8 cellular contexts compared by ENCODE assay signal in genomic region chr12:110581951-110582285, GRCh38. TPM values are rescaled to one million over a fixed set of nuclear protein-coding genes. Genes with fewer than 3 reads are reported as not detected.
A peak's percentile ranks its signal among the peaks of the same experiment; 100 is the strongest.
DNase-seq lines count a peak whose midpoint lies in the region; ATAC-seq, FAIRE-seq and TF ChIP-seq lines count a peak whose summit lies in the region.

No MANE protein-coding gene starts in this region.

- H3K36me3 ChIP-seq in keratinocyte (ENCODE audit: control insufficient read depth in 2 of 2, extremely low read depth in 1 of 2, insufficient read depth in 2 of 2, low read length in 2 of 2) (no peaks in the 10 kb centered on the region), suprapubic skin (no peaks in the 10 kb centered on the region)

- peak; percentile 43 for DNase-seq in activated CD8-positive, alpha-beta memory T cell treated with anti-CD3 and anti-CD28 coated beads, Interleukin-2, amount 10 ng/mL, durations not matched to agents 7 days and 5 days
- no peak for DNase-seq in activated CD8-positive, alpha-beta memory T cell treated with anti-CD3 and anti-CD28 coated beads for 24 hours
- no peak for DNase-seq in activated naive CD8-positive, alpha-beta T cell treated with anti-CD3 and anti-CD28 coated beads, Interleukin-2, amount 10 ng/mL, durations not matched to agents 7 days and 5 days
- DNase-seq in keratinocyte (ENCODE audit: low read depth, low spot score) (no peak), suprapubic skin (ENCODE audit: low spot score in 2 of 2) (no peak)

- peak overlapping the region; percentile 97 for H3K27ac ChIP-seq in keratinocyte (ENCODE audit: control insufficient read depth, insufficient read depth, low read length)
- peak overlapping the region; percentile 95 for H3K27ac ChIP-seq in suprapubic skin

- H3K9me3 ChIP-seq in keratinocyte (ENCODE audit: control insufficient read depth, low read depth, low read length) = no peaks in the 10 kb centered on the region
- H3K9me3 ChIP-seq in suprapubic skin = no peaks in the 10 kb centered on the region

- dilution Hi-C loops in keratinocyte (cut with MboI; ENCODE audit: extremely low pct_ligation_motif_present, low sequenced_read_pairs) = no loop called here

- H3K27ac Mint-ChIP-seq in activated CD8-positive, alpha-beta memory T cell treated with anti-CD3 and anti-CD28 coated beads, Interleukin-2, amount 10 ng/mL, durations not matched to agents 7 days and 5 days = peak overlapping the region; percentile 89
- H3K27ac Mint-ChIP-seq in activated naive CD8-positive, alpha-beta T cell treated with anti-CD3 and anti-CD28 coated beads, Interleukin-2, amount 10 ng/mL, durations not matched to agents 7 days and 5 days = peak overlapping the region; percentile 91

- CTCF ChIA-PET in activated CD8-positive, alpha-beta memory T cell treated with anti-CD3 and anti-CD28 coated beads, Interleukin-2, amount 10 ng/mL, durations not matched to agents 7 days and 5 days (lab: Charles Lee) = interaction anchor here (0.7 to 2.3 kb wide), 5 partner anchors 19 to 151 kb away, joined by 3 to 9 read pairs (median 5); no protein-coding TSS in a partner anchor

- peaks cover 48% of the 10 kb centered on the region for H3K79me2 ChIP-seq in keratinocyte (ENCODE audit: control insufficient read depth, insufficient read depth, low read length)

- H3K4me1 ChIP-seq in keratinocyte (ENCODE audit: control insufficient read depth, extremely low read depth, insufficient read depth, low read length) (peaks cover 61% of the 10 kb centered on the region), suprapubic skin (peaks cover 76% of the 10 kb centered on the region)

- H3K9me3 Mint-ChIP-seq in activated CD8-positive, alpha-beta memory T cell treated with anti-CD3 and anti-CD28 coated beads, Interleukin-2, amount 10 ng/mL, durations not matched to agents 7 days and 5 days (ENCODE audit: low read depth) = no peaks in the 10 kb centered on the region
- no peaks in the 10 kb centered on the region for H3K9me3 Mint-ChIP-seq in activated naive CD8-positive, alpha-beta T cell treated with anti-CD3 and anti-CD28 coated beads, Interleukin-2, amount 10 ng/mL, durations not matched to agents 7 days and 5 days

- no peak for TF ChIP-seq EP300 in suprapubic skin (IDR thresholded peaks at IDR 0.05)

- H3K27me3 ChIP-seq in keratinocyte (ENCODE audit: control insufficient read depth, extremely low read depth, insufficient read depth, low read length) (no peaks in the 10 kb centered on the region), suprapubic skin (no peaks in the 10 kb centered on the region)

- peak overlapping the region; percentile 99 for H3K9ac ChIP-seq in keratinocyte (ENCODE audit: control insufficient read depth, extremely low read depth, insufficient read depth, low read length)

- ATAC-seq in activated CD8-positive, alpha-beta memory T cell treated with anti-CD3 and anti-CD28 coated beads, Interleukin-2, amount 10 ng/mL, durations not matched to agents 7 days and 5 days = no peak
- ATAC-seq in activated naive CD8-positive, alpha-beta T cell treated with anti-CD3 and anti-CD28 coated beads, Interleukin-2, amount 10 ng/mL, durations not matched to agents 7 days and 5 days (ENCODE audit: low read depth) = no peak
- no peak for ATAC-seq in GM21367 (IDR thresholded peaks at IDR 0.05; ENCODE audit: unreplicated experiment)
- ATAC-seq in HG02642 (IDR thresholded peaks at IDR 0.05; ENCODE audit: poor library complexity, unreplicated experiment) = no peak
- ATAC-seq in HG03469 (IDR thresholded peaks at IDR 0.05; ENCODE audit: unreplicated experiment) = no peak

- no peak for TF ChIP-seq POLR2A in suprapubic skin (IDR thresholded peaks at IDR 0.05)

- H2AFZ ChIP-seq in keratinocyte (ENCODE audit: control insufficient read depth, low read length) = no peak overlapping the region

- peak overlapping the region; percentile 99 for H3K4me2 ChIP-seq in keratinocyte (ENCODE audit: control insufficient read depth, extremely low read depth, insufficient read depth, low read depth, low read length)

- peaks cover 11% of the 10 kb centered on the region for H4K20me1 ChIP-seq in keratinocyte (ENCODE audit: control insufficient read depth, extremely low read depth, insufficient read depth, low read length)

- H3K4me3 ChIP-seq in keratinocyte (ENCODE audit: control insufficient read depth in 2 of 3, extremely low read depth in 1 of 3, insufficient read depth in 2 of 3, low read depth in 1 of 3, low read length in 3 of 3) (peak overlapping the region; percentile 97 to 99 (median 98)), suprapubic skin (peak overlapping the region; percentile 96)

- H3K4me1 Mint-ChIP-seq in activated CD8-positive, alpha-beta memory T cell treated with anti-CD3 and anti-CD28 coated beads, Interleukin-2, amount 10 ng/mL, durations not matched to agents 7 days and 5 days = peaks cover 74% of the 10 kb centered on the region
- H3K4me1 Mint-ChIP-seq in activated naive CD8-positive, alpha-beta T cell treated with anti-CD3 and anti-CD28 coated beads, Interleukin-2, amount 10 ng/mL, durations not matched to agents 7 days and 5 days = peaks cover 63% of the 10 kb centered on the region

- H3K36me3 Mint-ChIP-seq in activated CD8-positive, alpha-beta memory T cell treated with anti-CD3 and anti-CD28 coated beads, Interleukin-2, amount 10 ng/mL, durations not matched to agents 7 days and 5 days = peaks cover 14% of the 10 kb centered on the region
- H3K36me3 Mint-ChIP-seq in activated naive CD8-positive, alpha-beta T cell treated with anti-CD3 and anti-CD28 coated beads, Interleukin-2, amount 10 ng/mL, durations not matched to agents 7 days and 5 days = peaks cover 9% of the 10 kb centered on the region

- POLR2A ChIA-PET in activated naive CD8-positive, alpha-beta T cell treated with anti-CD3 and anti-CD28 coated beads, Interleukin-2, amount 10 ng/mL, durations not matched to agents 7 days and 5 days (lab: Charles Lee) = interaction anchor here (0.9 kb wide), 1 partner anchor 80 kb away, joined by 3 read pairs; the partner anchor contains the start of genes RAD9B and VPS29

- peak overlapping the region; percentile 92 for H3K4me3 Mint-ChIP-seq in activated CD8-positive, alpha-beta memory T cell treated with anti-CD3 and anti-CD28 coated beads, Interleukin-2, amount 10 ng/mL, durations not matched to agents 7 days and 5 days
- H3K4me3 Mint-ChIP-seq in activated naive CD8-positive, alpha-beta T cell treated with anti-CD3 and anti-CD28 coated beads, Interleukin-2, amount 10 ng/mL, durations not matched to agents 7 days and 5 days = peak overlapping the region; percentile 94

- no peaks in the 10 kb centered on the region for H3K27me3 Mint-ChIP-seq in activated CD8-positive, alpha-beta memory T cell treated with anti-CD3 and anti-CD28 coated beads, Interleukin-2, amount 10 ng/mL, durations not matched to agents 7 days and 5 days
- H3K27me3 Mint-ChIP-seq in activated naive CD8-positive, alpha-beta T cell treated with anti-CD3 and anti-CD28 coated beads, Interleukin-2, amount 10 ng/mL, durations not matched to agents 7 days and 5 days = no peaks in the 10 kb centered on the region

- TF ChIP-seq CTCF in keratinocyte (optimal IDR thresholded peaks at IDR 0.05 in 1 of 3, IDR thresholded peaks at IDR 0.05 in 1 of 3, conservative IDR thresholded peaks at IDR 0.05 in 1 of 3; ENCODE audit: extremely low read depth in 1 of 3, insufficient read depth in 2 of 3, low read length in 3 of 3) (no peak), suprapubic skin (IDR thresholded peaks at IDR 0.05) (no peak)

- H3K9me1 ChIP-seq in keratinocyte (ENCODE audit: control insufficient read depth, extremely low read depth, insufficient read depth, low read length) = no peaks in the 10 kb centered on the region

- no peak for FAIRE-seq in keratinocyte (lab: Jason Lieb, UNC)

- 2% methylated on average over 7 of the region's 9 CpGs for WGBS in suprapubic skin

RNA-seq across cellular contexts. Expression of gene PPTC7, which starts 1.2 kb away (rescaled TPM):
- 10 to 100 TPM; 23.2 to 32.9 TPM for total RNA-seq in activated CD8-positive, alpha-beta memory T cell treated with anti-CD3 and anti-CD28 coated beads, Interleukin-2, amount 10 ng/mL, durations not matched to agents 7 days and 5 days
- 10 to 100 TPM; 28.3 to 30.0 TPM for total RNA-seq in activated naive CD8-positive, alpha-beta T cell treated with anti-CD3 and anti-CD28 coated beads, Interleukin-2, amount 10 ng/mL, durations not matched to agents 7 days and 5 days
- 23.3 to 35.9 TPM (median 23.7 TPM) in 3 replicates for polyA plus RNA-seq in keratinocyte
- 5.6 TPM for polyA plus RNA-seq in keratinocyte (2011; ENCODE audit: low read depth)
- 14.6 and 27.5 TPM in 2 replicates for polyA plus RNA-seq in keratinocyte (2011; cell fraction: cytosol; rRNA removed)
- 21.6 and 28.6 TPM in 2 replicates for polyA plus RNA-seq in keratinocyte (2011; cell fraction: nucleus; rRNA removed)
- 16.2 and 20.7 TPM in 2 replicates for polyA plus RNA-seq in keratinocyte (2012; ENCODE audit: low replicate concordance)
- 35.9 to 44.9 TPM (median 36.5 TPM) in 3 replicates for polyA minus RNA-seq in keratinocyte
- 27.0 TPM for polyA minus RNA-seq in keratinocyte (2011; cell fraction: cytosol; rRNA and poly(A)+ RNA removed)
- polyA minus RNA-seq in keratinocyte (2011; cell fraction: nucleus; rRNA and poly(A)+ RNA removed) = 17.8 and 30.9 TPM in 2 replicates
- total RNA-seq in suprapubic skin = 10 to 100 TPM; 24.6 to 36.6 (median 29.1) TPM

RNA-seq across cellular contexts. Expression of gene TCTN1, which starts 32.0 kb away (rescaled TPM):
- total RNA-seq in activated CD8-positive, alpha-beta memory T cell treated with anti-CD3 and anti-CD28 coated beads, Interleukin-2, amount 10 ng/mL, durations not matched to agents 7 days and 5 days = 1 to 10 TPM; 5.5 to 5.8 TPM
- 10 to 100 TPM; 10.1 to 10.3 TPM for total RNA-seq in activated naive CD8-positive, alpha-beta T cell treated with anti-CD3 and anti-CD28 coated beads, Interleukin-2, amount 10 ng/mL, durations not matched to agents 7 days and 5 days
- polyA plus RNA-seq in keratinocyte = 14.4 to 31.8 TPM (median 30.6 TPM) in 3 replicates
- 2.3 TPM for polyA plus RNA-seq in keratinocyte (2011; ENCODE audit: low read depth)
- polyA plus RNA-seq in keratinocyte (2011; cell fraction: cytosol; rRNA removed) = 17.0 and 25.0 TPM in 2 replicates
- polyA plus RNA-seq in keratinocyte (2011; cell fraction: nucleus; rRNA removed) = 31.0 and 34.6 TPM in 2 replicates
- 13.4 and 19.4 TPM in 2 replicates for polyA plus RNA-seq in keratinocyte (2012; ENCODE audit: low replicate concordance)
- polyA minus RNA-seq in keratinocyte = 11.8 to 23.0 TPM (median 14.3 TPM) in 3 replicates
- polyA minus RNA-seq in keratinocyte (2011; cell fraction: cytosol; rRNA and poly(A)+ RNA removed) = 14.4 TPM
- polyA minus RNA-seq in keratinocyte (2011; cell fraction: nucleus; rRNA and poly(A)+ RNA removed) = 16.4 and 23.4 TPM in 2 replicates
- 10 to 100 TPM; 18.9 to 46.4 (median 28.4) TPM for total RNA-seq in suprapubic skin
